ENCODE assay signal across 18 cellular contexts in the genomic region with DNA sequence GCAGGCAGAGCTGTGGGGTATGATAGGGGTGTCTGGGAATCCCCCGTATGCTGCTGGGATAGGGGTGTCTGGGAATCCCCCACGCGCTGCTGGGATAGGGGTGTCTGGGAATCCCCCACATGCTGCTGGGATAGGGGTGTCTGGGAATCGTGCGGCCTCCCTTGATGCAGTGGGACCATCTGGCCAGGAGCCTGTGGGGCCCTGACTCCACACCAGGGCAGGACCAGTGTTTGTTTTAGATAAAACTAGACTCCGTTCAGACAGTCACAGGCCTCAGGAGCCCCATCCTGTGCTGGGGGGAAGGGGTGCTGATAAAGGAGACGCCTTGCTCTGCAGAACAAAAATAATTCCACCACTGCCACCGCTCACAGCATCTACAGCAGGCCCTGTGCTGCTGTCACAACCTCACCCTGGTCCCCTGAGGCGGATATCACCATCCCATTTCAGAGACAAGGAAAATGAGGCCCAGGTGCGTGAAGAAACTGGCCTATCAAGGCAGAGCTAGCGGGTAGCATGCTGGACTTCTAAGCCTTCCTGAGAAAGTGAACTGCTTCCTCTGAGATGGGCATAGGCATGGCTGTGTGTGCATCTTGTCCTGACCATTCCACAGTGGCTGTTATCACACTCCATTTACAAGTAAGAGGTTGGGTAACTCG. TPM values are rescaled to one million over a fixed set of nuclear protein-coding genes. Genes with fewer than 3 reads are reported as not detected.
DNase-seq lines count a peak whose midpoint lies in the region; ATAC-seq, FAIRE-seq and TF ChIP-seq lines count a peak whose summit lies in the region.
"Had no signal": no experiment of that assay in that cellular context is flagged by ENCODE, and none has a peak within 500 bp of the region (broad histone marks: within the 10 kb centered on the region; RNA-seq: fewer than 3 reads in every experiment).

No MANE protein-coding gene starts in this region.

- H3K79me2 ChIP-seq in HepG2 (ENCODE audit: insufficient read depth, low read length): no peaks in the 10 kb centered on the region
- H3K79me2 ChIP-seq in OCI-LY7 (ENCODE audit: insufficient read depth, low read depth, low read length): no peaks in the 10 kb centered on the region

- no peaks in the 10 kb centered on the region for H3K9me2 ChIP-seq in OCI-LY7 (ENCODE audit: insufficient read depth, low read length)

- whole genome bisulfite sequencing in HepG2 (ENCODE audit: low lambda C conversion rate): 61% methylated on average over 8 of the region's 12 CpGs
- 66% methylated on average over 11 of the region's 12 CpGs for WGBS in right lobe of liver (ENCODE audit: insufficient coverage, low coverage, low lambda C conversion rate, missing lambda C conversion rate)

- H3K9me3 Mint-ChIP-seq in progenitor cell of endocrine pancreas (ENCODE audit: low read depth): peaks cover 2% of the 10 kb centered on the region
- H3K9me3 Mint-ChIP-seq: neural progenitor cell had no signal

- H3K4me1 ChIP-seq in HepG2 (ENCODE audit: insufficient read depth, low read length) (peaks cover 91% of the 10 kb centered on the region), right lobe of liver (peaks cover 0 to 47% (median 24%) of the 10 kb centered on the region in 4 donors), OCI-LY7 (ENCODE audit: insufficient read depth, low read length, poor library complexity, severe bottlenecking) (peaks cover under 1% of the 10 kb centered on the region)

- ATAC-seq in HepG2 (no peak), right lobe of liver (no peak), HG02981 (IDR thresholded peaks at IDR 0.05; ENCODE audit: unreplicated experiment) (no peak)
- ATAC-seq: left lung, psoas muscle had no signal

- intact Hi-C loops in HepG2 (cut with micrococcal nuclease; ENCODE audit: unreplicated experiment) (loop anchor here (5.0 kb wide), 1 partner anchor 71 kb away; no protein-coding TSS in a partner anchor), right lobe of liver (cut with DNase I) (loop anchor here in 1 of 2 donors (10.0 kb wide), 1 partner anchor 69 kb away; no protein-coding TSS in a partner anchor), OCI-LY7 (cut with micrococcal nuclease; ENCODE audit: unreplicated experiment) (no loop called here)

- H3K27me3 Mint-ChIP-seq in progenitor cell of endocrine pancreas: no peaks in the 10 kb centered on the region

- no peaks in the 10 kb centered on the region for H4K20me1 ChIP-seq in HepG2 (ENCODE audit: insufficient read depth, low read length)
- H4K20me1 ChIP-seq in OCI-LY7 (ENCODE audit: insufficient read depth, low read length): no peaks in the 10 kb centered on the region

- H3K9me3 ChIP-seq in HepG2 (ENCODE audit: low read length): no peaks in the 10 kb centered on the region
- no peaks in the 10 kb centered on the region for H3K9me3 ChIP-seq in right lobe of liver
- H3K9me3 ChIP-seq in OCI-LY7 (ENCODE audit: low read length): no peaks in the 10 kb centered on the region
- H3K9me3 ChIP-seq: left lung, psoas muscle, stomach had no signal

- POLR2A ChIA-PET in HepG2 (lab: Yijun Ruan, JAX): no interaction called here
- POLR2A ChIA-PET in OCI-LY7 (lab: Charles Lee): no interaction called here

- H3K27ac ChIP-seq in HepG2 (ENCODE audit: extremely low read length, insufficient read depth, low read length) (no peak overlapping the region), right lobe of liver (no peak overlapping the region), OCI-LY7 (ENCODE audit: low read depth, low read length, poor library complexity, severe bottlenecking) (no peak overlapping the region)
- H3K27ac ChIP-seq: neural progenitor cell, psoas muscle had no signal

- H3K27ac Mint-ChIP-seq in progenitor cell of endocrine pancreas: peak overlapping the region; percentile 29
- H3K27ac Mint-ChIP-seq: neural progenitor cell had no signal

- H3K27me3 ChIP-seq in HepG2 (ENCODE audit: control insufficient read depth in 1 of 2, insufficient read depth in 2 of 2, low read length in 2 of 2) (no peaks in the 10 kb centered on the region), right lobe of liver (no peaks in the 10 kb centered on the region), bronchial epithelial cell (ENCODE audit: control insufficient read depth, insufficient read depth, low read length) (no peaks in the 10 kb centered on the region)
- H3K27me3 ChIP-seq: left lung, stomach had no signal

- H3K4me1 Mint-ChIP-seq in progenitor cell of endocrine pancreas (ENCODE audit: low read depth): peaks cover 51% of the 10 kb centered on the region

- peak; percentile 38 for DNase-seq in HepG2 (ENCODE audit: low spot score)
- no peak for DNase-seq in right lobe of liver
- no peak for DNase-seq in bronchial epithelial cell (ENCODE audit: low read depth)
- DNase-seq in progenitor cell of endocrine pancreas (ENCODE audit: low spot score, unreplicated experiment): no peak
- no peak for DNase-seq in OCI-LY7 (ENCODE audit: low spot score)
- no peak for DNase-seq in NCI-H2029 treated with DMSO at 0.1 percent for 48 hours (lab: John Stamatoyannopoulos, UW)
- no peak for DNase-seq in GDM1 (lab: John Stamatoyannopoulos, UW)
- DNase-seq: activated naive CD4-positive, alpha-beta T cell; effector memory CD4-positive, alpha-beta T cell; GF-D8; KG1; left lung; NCI-H69; stimulated activated CD4-positive, alpha-beta T cell treated with anti-CD3 and anti-CD28 coated beads, Interleukin-4, amount 100 ng/mL, for 1 hour; stomach had no signal

- FAIRE-seq in HepG2 (lab: Jason Lieb, UNC): no peak
- peak; percentile 77 for FAIRE-seq in bronchial epithelial cell (lab: Jason Lieb, UNC)

- H2AFZ ChIP-seq in HepG2 (ENCODE audit: low read length) (no peak overlapping the region), OCI-LY7 (ENCODE audit: low read length) (no peak overlapping the region)
- H2AFZ ChIP-seq: neural progenitor cell had no signal

- H3K36me3 Mint-ChIP-seq in progenitor cell of endocrine pancreas (ENCODE audit: insufficient read depth): peaks cover 32% of the 10 kb centered on the region

- in situ Hi-C loops in HepG2 (cut with HindIII; ENCODE audit: extremely low pct_ligation_motif_present, low pct_unique_long_range_greater_than_20kb): no loop called here

- TF ChIP-seq EP300 in HepG2 (IDR thresholded peaks at IDR 0.05; ENCODE audit: low read depth in 2 of 2, low read length in 2 of 2): peak in 1 of 2 experiments; percentile 62; a peak in 1 of 4 replicates
- no peak for TF ChIP-seq EP300 in HepG2 (CRISPR knock-in tag; IDR thresholded peaks at IDR 0.05; ENCODE audit: borderline replicate concordance)

- TF ChIP-seq POLR2A in HepG2 (IDR thresholded peaks at IDR 0.05; ENCODE audit: insufficient read depth in 1 of 2, low read depth in 2 of 2, low read length in 2 of 2): no peak
- no peak for TF ChIP-seq POLR2A in right lobe of liver (IDR thresholded peaks at IDR 0.05)

- no peak overlapping the region for H3K9ac ChIP-seq in HepG2 (ENCODE audit: insufficient read depth, low read depth, low read length)
- H3K9ac ChIP-seq: neural progenitor cell had no signal

- H3K4me2 ChIP-seq in HepG2 (ENCODE audit: low read depth, low read length) (0 out of 2 replicates have a peak overlapping the region, but pooled peaks have one; percentile 9), OCI-LY7 (ENCODE audit: low read length) (no peak overlapping the region)
- H3K4me2 ChIP-seq: neural progenitor cell had no signal

- BruUV-seq in HepG2 (replicated peaks; lab: Mats Ljungman, UMichigan) (no TSS peak), OCI-LY7 (replicated peaks; lab: Mats Ljungman, UMichigan) (no TSS peak)

- TF ChIP-seq RAD21 in HepG2 (CRISPR knock-in tag; IDR thresholded peaks at IDR 0.05): no peak

- H3K36me3 ChIP-seq in HepG2 (replicated peaks in 1 of 2; ENCODE audit: control insufficient read depth in 1 of 2, insufficient read depth in 2 of 2, low read length in 2 of 2): no peaks in the 10 kb centered on the region
- peaks cover 0 to 8% (median 0%) of the 10 kb centered on the region in 4 donors for H3K36me3 ChIP-seq in right lobe of liver
- H3K36me3 ChIP-seq in bronchial epithelial cell (ENCODE audit: control insufficient read depth, insufficient read depth, low read length): peaks cover 18% of the 10 kb centered on the region
- peaks cover 10% of the 10 kb centered on the region for H3K36me3 ChIP-seq in OCI-LY7 (ENCODE audit: insufficient read depth, low read length)
- H3K36me3 ChIP-seq: neural progenitor cell had no signal

- no peak for TF ChIP-seq CTCF in HepG2 (CRISPR knock-in tag; IDR thresholded peaks at IDR 0.05)
- no peak for TF ChIP-seq CTCF in right lobe of liver (IDR thresholded peaks at IDR 0.05)
- no peak for TF ChIP-seq CTCF in bronchial epithelial cell (IDR thresholded peaks at IDR 0.05; ENCODE audit: insufficient read depth, low read length, severe bottlenecking)
- no peak for TF ChIP-seq CTCF in progenitor cell of endocrine pancreas (IDR thresholded peaks at IDR 0.05; ENCODE audit: unreplicated experiment)
- TF ChIP-seq CTCF in OCI-LY7 (conservative IDR thresholded peaks at IDR 0.05; ENCODE audit: low read length): no peak

- CTCF ChIA-PET in HepG2 (lab: Yijun Ruan, JAX; ENCODE audit: low intra/inter-chr PET ratio, low total read pairs) (no interaction called here), OCI-LY7 (lab: Charles Lee; ENCODE audit: unreplicated experiment) (no interaction called here)

- no peak overlapping the region for H3K4me3 Mint-ChIP-seq in progenitor cell of endocrine pancreas (ENCODE audit: low read depth)
- H3K4me3 Mint-ChIP-seq: neural progenitor cell had no signal

- H3K4me3 ChIP-seq in HepG2 (replicated peaks in 1 of 3; ENCODE audit: insufficient read depth in 1 of 3, low read depth in 2 of 3, low read length in 3 of 3) (no peak overlapping the region), right lobe of liver (no peak overlapping the region), bronchial epithelial cell (ENCODE audit: low read depth, low read length) (no peak overlapping the region), OCI-LY7 (ENCODE audit: low read depth, low read length, poor library complexity, severe bottlenecking) (no peak overlapping the region)
- H3K4me3 ChIP-seq: left lung, neural progenitor cell, psoas muscle, stomach had no signal

RNA-seq across cellular contexts. Expression of a gene that starts 24.0 kb away (rescaled TPM):
- total RNA-seq in HepG2 (2016; rRNA removed; fragmentation: Illumina TruSeq; extraction: Trizol) (11.1 and 21.2 TPM in 2 replicates), right lobe of liver (10 to 100 TPM; 39.7 to 61.3 (median 43.8) TPM), bronchial epithelial cell (44.2 and 61.8 TPM in 2 replicates), progenitor cell of endocrine pancreas (200 and 217 TPM in 2 replicates), OCI-LY7 (2022) (25.3 and 32.8 TPM in 2 replicates)
- total RNA-seq in HepG2 (2016; cell fraction: cytosol; rRNA removed; fragmentation: Illumina TruSeq; extraction: Trizol; ENCODE audit: low read depth): 3.1 and 4.6 TPM in 2 replicates
- 8.0 and 21.1 TPM in 2 replicates for total RNA-seq in HepG2 (2016; cell fraction: insoluble cytoplasmic fraction; rRNA removed; fragmentation: Illumina TruSeq; extraction: Trizol)
- total RNA-seq in HepG2 (2016; cell fraction: membrane; rRNA removed; fragmentation: Illumina TruSeq; extraction: Trizol): 5.2 and 6.6 TPM in 2 replicates
- total RNA-seq in HepG2 (2016; cell fraction: nucleus; rRNA removed; fragmentation: Illumina TruSeq; extraction: Trizol): 18.9 and 25.8 TPM in 2 replicates
- 13.5 and 17.0 TPM in 2 replicates for polyA plus RNA-seq in HepG2 (2011; rRNA removed)
- polyA plus RNA-seq in HepG2 (2011; cell fraction: cytosol; rRNA removed): 7.9 and 8.8 TPM in 2 replicates
- 20.3 and 20.8 TPM in 2 replicates for polyA plus RNA-seq in HepG2 (2011; cell fraction: nucleus; rRNA removed)
- 23.5 and 24.3 TPM in 2 replicates for polyA plus RNA-seq in HepG2 (2012)
- polyA plus RNA-seq in HepG2 (2016; cell fraction: cytosol; fragmentation: Illumina TruSeq; extraction: Trizol; ENCODE audit: low read depth): 1.8 TPM in 2 replicates
- polyA plus RNA-seq in HepG2 (2016; cell fraction: insoluble cytoplasmic fraction; fragmentation: Illumina TruSeq; extraction: Trizol; ENCODE audit: low read depth): 8.3 and 10.9 TPM in 2 replicates
- 2.8 and 3.4 TPM in 2 replicates for polyA plus RNA-seq in HepG2 (2016; cell fraction: membrane; fragmentation: Illumina TruSeq; extraction: Trizol; ENCODE audit: low read depth)
- 36.4 and 38.3 TPM in 2 replicates for polyA plus RNA-seq in HepG2 (2016; cell fraction: nucleus; fragmentation: Illumina TruSeq; extraction: Trizol; ENCODE audit: insufficient read depth, low read depth)
- 34.0 and 41.6 TPM in 2 replicates for polyA minus RNA-seq in HepG2 (2011; rRNA and poly(A)+ RNA removed; ENCODE audit: low replicate concordance)
- 9.9 and 11.8 TPM in 2 replicates for polyA minus RNA-seq in HepG2 (2011; cell fraction: cytosol; rRNA and poly(A)+ RNA removed)
- 11.3 and 11.4 TPM in 2 replicates for polyA minus RNA-seq in HepG2 (2011; cell fraction: nucleus; rRNA and poly(A)+ RNA removed)
- total RNA-seq in OCI-LY7 (2014; rRNA removed; shearing (Covaris generic)): 13.5 and 20.0 TPM in 2 replicates
